Comparison of ENCODE assay signal across 1 cellular context in genomic region chr16:68984467-68984866, GRCh38.
TF ChIP-seq lines count a peak whose summit lies in the region.

No MANE protein-coding gene starts in this region.

TF ChIP-seq in K562, 482 proteins besides CTCF, POLR2A, EP300 and RAD21 (continued from another document):
- TF ChIP-seq, protein P1, sequence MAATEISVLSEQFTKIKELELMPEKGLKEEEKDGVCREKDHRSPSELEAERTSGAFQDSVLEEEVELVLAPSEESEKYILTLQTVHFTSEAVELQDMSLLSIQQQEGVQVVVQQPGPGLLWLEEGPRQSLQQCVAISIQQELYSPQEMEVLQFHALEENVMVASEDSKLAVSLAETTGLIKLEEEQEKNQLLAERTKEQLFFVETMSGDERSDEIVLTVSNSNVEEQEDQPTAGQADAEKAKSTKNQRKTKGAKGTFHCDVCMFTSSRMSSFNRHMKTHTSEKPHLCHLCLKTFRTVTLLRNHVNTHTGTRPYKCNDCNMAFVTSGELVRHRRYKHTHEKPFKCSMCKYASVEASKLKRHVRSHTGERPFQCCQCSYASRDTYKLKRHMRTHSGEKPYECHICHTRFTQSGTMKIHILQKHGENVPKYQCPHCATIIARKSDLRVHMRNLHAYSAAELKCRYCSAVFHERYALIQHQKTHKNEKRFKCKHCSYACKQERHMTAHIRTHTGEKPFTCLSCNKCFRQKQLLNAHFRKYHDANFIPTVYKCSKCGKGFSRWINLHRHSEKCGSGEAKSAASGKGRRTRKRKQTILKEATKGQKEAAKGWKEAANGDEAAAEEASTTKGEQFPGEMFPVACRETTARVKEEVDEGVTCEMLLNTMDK (IDR thresholded peaks at IDR 0.05; ENCODE audit: borderline replicate concordance, insufficient read depth, low read depth, low read length, poor library complexity, severe bottlenecking): no peak
- TF ChIP-seq ARNT (IDR thresholded peaks at IDR 0.05) (no peak; a peak in 1 of 4 replicates), MEF2D (tag; conservative IDR thresholded peaks at IDR 0.05; ENCODE audit: low read depth) (no peak), ZNF121 (CRISPR knock-in tag; conservative IDR thresholded peaks at IDR 0.05) (peak; percentile 99), CREB3L1 (IDR thresholded peaks at IDR 0.05; ENCODE audit: borderline replicate concordance, low read depth) (no peak), KDM1A (IDR thresholded peaks at IDR 0.05) (peak; percentile 53 to 64; a peak in 3 of 4 replicates), PKNOX1 (IDR thresholded peaks at IDR 0.05) (no peak), HDAC2 (IDR thresholded peaks at IDR 0.05) (peak; percentile 48; the same call in 1 of the 2 replicates), BCOR (IDR thresholded peaks at IDR 0.05) (peak; percentile 90), SMARCA5 (IDR thresholded peaks at IDR 0.05) (0 out of 2 replicates have a peak, but pooled peaks have one; percentile 28), XRCC5 (IDR thresholded peaks at IDR 0.05; ENCODE audit: low read depth, low read length) (no peak), RBM25 (IDR thresholded peaks at IDR 0.05; ENCODE audit: low read depth, low read length, severe bottlenecking) (peak; percentile 78), ZFP30 (CRISPR knock-in tag; IDR thresholded peaks at IDR 0.05; ENCODE audit: borderline replicate concordance) (no peak), ZNF274 (IDR thresholded peaks at IDR 0.05; ENCODE audit: borderline replicate concordance, low read depth, low read length) (no peak), POLR2AphosphoS5 (IDR thresholded peaks at IDR 0.05; ENCODE audit: control insufficient read depth, insufficient read depth, low read depth, low read length) (no peak), PHF20 (IDR thresholded peaks at IDR 0.05; ENCODE audit: partially characterized antibody) (no peak), HNRNPK (IDR thresholded peaks at IDR 0.05; ENCODE audit: low read depth, low read length, poor library complexity, severe bottlenecking) (no peak), FOXP1 (CRISPR knock-in tag; IDR thresholded peaks at IDR 0.05) (no peak), ZC3H8 (IDR thresholded peaks at IDR 0.05) (no peak), ZNF311 (CRISPR knock-in tag; IDR thresholded peaks at IDR 0.05) (no peak), XRCC4 (IDR thresholded peaks at IDR 0.05; ENCODE audit: extremely low read depth, insufficient read depth, insufficient read length) (no peak), ZNF197 (CRISPR knock-in tag; IDR thresholded peaks at IDR 0.05; ENCODE audit: low read depth) (no peak)
- TF ChIP-seq, protein P2, sequence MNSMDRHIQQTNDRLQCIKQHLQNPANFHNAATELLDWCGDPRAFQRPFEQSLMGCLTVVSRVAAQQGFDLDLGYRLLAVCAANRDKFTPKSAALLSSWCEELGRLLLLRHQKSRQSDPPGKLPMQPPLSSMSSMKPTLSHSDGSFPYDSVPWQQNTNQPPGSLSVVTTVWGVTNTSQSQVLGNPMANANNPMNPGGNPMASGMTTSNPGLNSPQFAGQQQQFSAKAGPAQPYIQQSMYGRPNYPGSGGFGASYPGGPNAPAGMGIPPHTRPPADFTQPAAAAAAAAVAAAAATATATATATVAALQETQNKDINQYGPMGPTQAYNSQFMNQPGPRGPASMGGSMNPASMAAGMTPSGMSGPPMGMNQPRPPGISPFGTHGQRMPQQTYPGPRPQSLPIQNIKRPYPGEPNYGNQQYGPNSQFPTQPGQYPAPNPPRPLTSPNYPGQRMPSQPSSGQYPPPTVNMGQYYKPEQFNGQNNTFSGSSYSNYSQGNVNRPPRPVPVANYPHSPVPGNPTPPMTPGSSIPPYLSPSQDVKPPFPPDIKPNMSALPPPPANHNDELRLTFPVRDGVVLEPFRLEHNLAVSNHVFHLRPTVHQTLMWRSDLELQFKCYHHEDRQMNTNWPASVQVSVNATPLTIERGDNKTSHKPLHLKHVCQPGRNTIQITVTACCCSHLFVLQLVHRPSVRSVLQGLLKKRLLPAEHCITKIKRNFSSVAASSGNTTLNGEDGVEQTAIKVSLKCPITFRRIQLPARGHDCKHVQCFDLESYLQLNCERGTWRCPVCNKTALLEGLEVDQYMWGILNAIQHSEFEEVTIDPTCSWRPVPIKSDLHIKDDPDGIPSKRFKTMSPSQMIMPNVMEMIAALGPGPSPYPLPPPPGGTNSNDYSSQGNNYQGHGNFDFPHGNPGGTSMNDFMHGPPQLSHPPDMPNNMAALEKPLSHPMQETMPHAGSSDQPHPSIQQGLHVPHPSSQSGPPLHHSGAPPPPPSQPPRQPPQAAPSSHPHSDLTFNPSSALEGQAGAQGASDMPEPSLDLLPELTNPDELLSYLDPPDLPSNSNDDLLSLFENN (IDR thresholded peaks at IDR 0.05; ENCODE audit: low read depth in 2 of 2, low read length in 2 of 2): no peak
- TF ChIP-seq, protein P3, sequence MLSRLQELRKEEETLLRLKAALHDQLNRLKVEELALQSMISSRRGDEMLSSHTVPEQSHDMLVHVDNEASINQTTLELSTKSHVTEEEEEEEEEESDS (CRISPR knock-in tag; IDR thresholded peaks at IDR 0.05): no peak
- TF ChIP-seq, protein P4, sequence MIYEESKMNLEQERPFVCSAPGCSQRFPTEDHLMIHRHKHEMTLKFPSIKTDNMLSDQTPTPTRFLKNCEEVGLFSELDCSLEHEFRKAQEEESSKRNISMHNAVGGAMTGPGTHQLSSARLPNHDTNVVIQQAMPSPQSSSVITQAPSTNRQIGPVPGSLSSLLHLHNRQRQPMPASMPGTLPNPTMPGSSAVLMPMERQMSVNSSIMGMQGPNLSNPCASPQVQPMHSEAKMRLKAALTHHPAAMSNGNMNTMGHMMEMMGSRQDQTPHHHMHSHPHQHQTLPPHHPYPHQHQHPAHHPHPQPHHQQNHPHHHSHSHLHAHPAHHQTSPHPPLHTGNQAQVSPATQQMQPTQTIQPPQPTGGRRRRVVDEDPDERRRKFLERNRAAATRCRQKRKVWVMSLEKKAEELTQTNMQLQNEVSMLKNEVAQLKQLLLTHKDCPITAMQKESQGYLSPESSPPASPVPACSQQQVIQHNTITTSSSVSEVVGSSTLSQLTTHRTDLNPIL (CRISPR knock-in tag; IDR thresholded peaks at IDR 0.05): no peak
- TF ChIP-seq, protein P5, sequence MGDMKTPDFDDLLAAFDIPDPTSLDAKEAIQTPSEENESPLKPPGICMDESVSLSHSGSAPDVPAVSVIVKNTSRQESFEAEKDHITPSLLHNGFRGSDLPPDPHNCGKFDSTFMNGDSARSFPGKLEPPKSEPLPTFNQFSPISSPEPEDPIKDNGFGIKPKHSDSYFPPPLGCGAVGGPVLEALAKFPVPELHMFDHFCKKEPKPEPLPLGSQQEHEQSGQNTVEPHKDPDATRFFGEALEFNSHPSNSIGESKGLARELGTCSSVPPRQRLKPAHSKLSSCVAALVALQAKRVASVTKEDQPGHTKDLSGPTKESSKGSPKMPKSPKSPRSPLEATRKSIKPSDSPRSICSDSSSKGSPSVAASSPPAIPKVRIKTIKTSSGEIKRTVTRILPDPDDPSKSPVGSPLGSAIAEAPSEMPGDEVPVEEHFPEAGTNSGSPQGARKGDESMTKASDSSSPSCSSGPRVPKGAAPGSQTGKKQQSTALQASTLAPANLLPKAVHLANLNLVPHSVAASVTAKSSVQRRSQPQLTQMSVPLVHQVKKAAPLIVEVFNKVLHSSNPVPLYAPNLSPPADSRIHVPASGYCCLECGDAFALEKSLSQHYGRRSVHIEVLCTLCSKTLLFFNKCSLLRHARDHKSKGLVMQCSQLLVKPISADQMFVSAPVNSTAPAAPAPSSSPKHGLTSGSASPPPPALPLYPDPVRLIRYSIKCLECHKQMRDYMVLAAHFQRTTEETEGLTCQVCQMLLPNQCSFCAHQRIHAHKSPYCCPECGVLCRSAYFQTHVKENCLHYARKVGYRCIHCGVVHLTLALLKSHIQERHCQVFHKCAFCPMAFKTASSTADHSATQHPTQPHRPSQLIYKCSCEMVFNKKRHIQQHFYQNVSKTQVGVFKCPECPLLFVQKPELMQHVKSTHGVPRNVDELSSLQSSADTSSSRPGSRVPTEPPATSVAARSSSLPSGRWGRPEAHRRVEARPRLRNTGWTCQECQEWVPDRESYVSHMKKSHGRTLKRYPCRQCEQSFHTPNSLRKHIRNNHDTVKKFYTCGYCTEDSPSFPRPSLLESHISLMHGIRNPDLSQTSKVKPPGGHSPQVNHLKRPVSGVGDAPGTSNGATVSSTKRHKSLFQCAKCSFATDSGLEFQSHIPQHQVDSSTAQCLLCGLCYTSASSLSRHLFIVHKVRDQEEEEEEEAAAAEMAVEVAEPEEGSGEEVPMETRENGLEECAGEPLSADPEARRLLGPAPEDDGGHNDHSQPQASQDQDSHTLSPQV (IDR thresholded peaks at IDR 0.05): no peak
